11 cellular contexts compared by ENCODE assay signal in the genomic region with DNA sequence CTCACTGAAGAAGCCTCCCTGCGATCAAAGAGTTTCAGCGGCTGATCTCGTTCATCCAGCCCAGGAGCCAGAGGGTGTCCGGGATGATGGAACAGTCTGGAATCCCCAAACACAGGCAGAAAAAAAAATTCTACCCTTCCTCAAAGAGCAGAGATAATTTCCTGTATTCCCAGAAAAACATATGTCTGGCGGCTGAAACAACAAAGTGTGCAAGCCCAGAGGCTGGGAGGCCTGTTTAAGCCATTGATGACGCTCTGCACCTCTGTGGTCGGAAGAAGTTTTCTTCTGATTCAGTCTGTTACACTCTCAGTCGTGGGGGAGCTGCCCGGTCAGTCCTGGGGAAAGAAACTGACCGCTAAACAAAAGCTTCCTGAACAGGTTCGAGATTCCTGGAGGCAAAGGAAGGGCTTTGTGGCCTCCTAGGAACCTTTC. TPM values are rescaled to one million over a fixed set of nuclear protein-coding genes. Genes with fewer than 3 reads are reported as not detected.
DNase-seq lines count a peak whose midpoint lies in the region; ATAC-seq and FAIRE-seq lines count a peak whose summit lies in the region.
"Had no signal": no experiment of that assay in that cellular context is flagged by ENCODE, and none has a peak within 500 bp of the region (broad histone marks: within the 10 kb centered on the region; RNA-seq: fewer than 3 reads in every experiment).

No MANE protein-coding gene starts in this region.

- no peak overlapping the region for H3K4me3 ChIP-seq in adipocyte (ENCODE audit: low read length)

- intact Hi-C loops in activated CD4-positive, alpha-beta T cell treated with anti-CD3 and anti-CD28 coated beads for 36 hours (cut with DNase I, micrococcal nuclease): no loop called here

- no peaks in the 10 kb centered on the region for H3K4me1 ChIP-seq in adipocyte (ENCODE audit: control insufficient read depth, insufficient read depth, low read length)

- H3K9me3 Mint-ChIP-seq in stimulated activated effector memory CD8-positive, alpha-beta T cell treated with anti-CD3 and anti-CD28 coated beads, Interleukin-12 subunit alpha, Interleukin-12 subunit beta, amount 100 ng/mL, for 72 hours: no peaks in the 10 kb centered on the region
- H3K9me3 Mint-ChIP-seq in activated CD4-positive, alpha-beta T cell treated with anti-CD3 and anti-CD28 coated beads for 36 hours (ENCODE audit: low read depth): no peaks in the 10 kb centered on the region
- H3K9me3 Mint-ChIP-seq: activated CD8-positive, alpha-beta T cell treated with anti-CD3 and anti-CD28 coated beads for 36 hours; naive thymus-derived CD8-positive, alpha-beta T cell had no signal

- ATAC-seq in stimulated activated effector memory CD8-positive, alpha-beta T cell treated with anti-CD3 and anti-CD28 coated beads, Interleukin-12 subunit alpha, Interleukin-12 subunit beta, amount 100 ng/mL, for 72 hours: no peak
- no peak for ATAC-seq in activated CD4-positive, alpha-beta T cell treated with anti-CD3 and anti-CD28 coated beads for 36 hours
- ATAC-seq: activated CD8-positive, alpha-beta T cell treated with anti-CD3 and anti-CD28 coated beads for 36 hours; naive thymus-derived CD8-positive, alpha-beta T cell had no signal

- H3K27me3 ChIP-seq in adipocyte (replicated peaks; ENCODE audit: control insufficient read depth, insufficient read depth, low read length): no peaks in the 10 kb centered on the region

- no peak overlapping the region for H3K27ac Mint-ChIP-seq in stimulated activated effector memory CD8-positive, alpha-beta T cell treated with anti-CD3 and anti-CD28 coated beads, Interleukin-12 subunit alpha, Interleukin-12 subunit beta, amount 100 ng/mL, for 72 hours
- H3K27ac Mint-ChIP-seq in activated CD4-positive, alpha-beta T cell treated with anti-CD3 and anti-CD28 coated beads for 36 hours: no peak overlapping the region
- H3K27ac Mint-ChIP-seq: activated CD8-positive, alpha-beta T cell treated with anti-CD3 and anti-CD28 coated beads for 36 hours had no signal

- no peak for FAIRE-seq in RCC 7860 (lab: Jason Lieb, UNC)

- H3K4me3 Mint-ChIP-seq in stimulated activated effector memory CD8-positive, alpha-beta T cell treated with anti-CD3 and anti-CD28 coated beads, Interleukin-12 subunit alpha, Interleukin-12 subunit beta, amount 100 ng/mL, for 72 hours: no peak overlapping the region
- H3K4me3 Mint-ChIP-seq in activated CD4-positive, alpha-beta T cell treated with anti-CD3 and anti-CD28 coated beads for 36 hours: no peak overlapping the region
- H3K4me3 Mint-ChIP-seq: activated CD8-positive, alpha-beta T cell treated with anti-CD3 and anti-CD28 coated beads for 36 hours; naive thymus-derived CD8-positive, alpha-beta T cell had no signal

- peaks cover 18% of the 10 kb centered on the region for H3K4me1 Mint-ChIP-seq in stimulated activated effector memory CD8-positive, alpha-beta T cell treated with anti-CD3 and anti-CD28 coated beads, Interleukin-12 subunit alpha, Interleukin-12 subunit beta, amount 100 ng/mL, for 72 hours
- no peaks in the 10 kb centered on the region for H3K4me1 Mint-ChIP-seq in activated CD4-positive, alpha-beta T cell treated with anti-CD3 and anti-CD28 coated beads for 36 hours

- H3K36me3 ChIP-seq in adipocyte (ENCODE audit: control insufficient read depth, insufficient read depth, low read length, severe bottlenecking): no peaks in the 10 kb centered on the region

- DNase-seq in Daoy (ENCODE audit: low read depth): peak; percentile 93
- peak; percentile 86 for DNase-seq in adipocyte (ENCODE audit: low read depth)
- DNase-seq in glomerular endothelial cell (ENCODE audit: extremely low read depth, low read depth, low spot score): peak; percentile 16
- peak; percentile 45 for DNase-seq in renal cortical epithelial cell (ENCODE audit: low read depth)
- DNase-seq in stimulated activated effector memory CD8-positive, alpha-beta T cell treated with anti-CD3 and anti-CD28 coated beads, Interleukin-12 subunit alpha, Interleukin-12 subunit beta, amount 100 ng/mL, for 72 hours (ENCODE audit: low spot score in 2 of 2): no peak
- no peak for DNase-seq in RCC 7860 (ENCODE audit: low spot score)
- no peak for DNase-seq in NCI-H524 treated with DMSO at 0.1 percent for 48 hours (lab: John Stamatoyannopoulos, UW)
- DNase-seq in activated CD4-positive, alpha-beta T cell treated with anti-CD3 and anti-CD28 coated beads for 36 hours: no peak
- DNase-seq: activated CD8-positive, alpha-beta T cell treated with anti-CD3 and anti-CD28 coated beads for 36 hours; DMS153 had no signal

- no peaks in the 10 kb centered on the region for H3K9me3 ChIP-seq in adipocyte (ENCODE audit: control insufficient read depth, low read length)

- H3K9ac ChIP-seq in adipocyte (ENCODE audit: low read length): no peak overlapping the region

- POLR2A ChIA-PET in activated CD4-positive, alpha-beta T cell treated with anti-CD3 and anti-CD28 coated beads for 36 hours (lab: Charles Lee): no interaction called here

- no peaks in the 10 kb centered on the region for H3K27me3 Mint-ChIP-seq in activated CD4-positive, alpha-beta T cell treated with anti-CD3 and anti-CD28 coated beads for 36 hours
- H3K27me3 Mint-ChIP-seq: activated CD8-positive, alpha-beta T cell treated with anti-CD3 and anti-CD28 coated beads for 36 hours; naive thymus-derived CD8-positive, alpha-beta T cell had no signal

- CTCF ChIA-PET in activated CD4-positive, alpha-beta T cell treated with anti-CD3 and anti-CD28 coated beads for 36 hours (lab: Charles Lee): interaction anchor here (1.3 kb wide), 1 partner anchor 15 kb away, joined by 3 read pairs; no protein-coding TSS in a partner anchor

- no peaks in the 10 kb centered on the region for H3K36me3 Mint-ChIP-seq in stimulated activated effector memory CD8-positive, alpha-beta T cell treated with anti-CD3 and anti-CD28 coated beads, Interleukin-12 subunit alpha, Interleukin-12 subunit beta, amount 100 ng/mL, for 72 hours
- H3K36me3 Mint-ChIP-seq in activated CD4-positive, alpha-beta T cell treated with anti-CD3 and anti-CD28 coated beads for 36 hours (ENCODE audit: low read depth): no peaks in the 10 kb centered on the region
- H3K36me3 Mint-ChIP-seq: naive thymus-derived CD8-positive, alpha-beta T cell had no signal

RNA-seq across cellular contexts. Expression of gene TFEB, which starts 37.0 kb away (rescaled TPM):
- 4.0 and 8.1 TPM in 2 replicates for total RNA-seq in Daoy (2014; rRNA removed; shearing (Covaris generic))
- total RNA-seq in glomerular endothelial cell (3.2 and 4.4 TPM in 2 replicates), renal cortical epithelial cell (5.2 and 14.7 TPM in 2 replicates)
- total RNA-seq in activated CD4-positive, alpha-beta T cell treated with anti-CD3 and anti-CD28 coated beads for 36 hours: 1 to 10 TPM; 8.5 to 9.2 TPM

RNA-seq across cellular contexts. Expression of gene PGC, which starts 48.8 kb away (rescaled TPM):
- not detected in 2 replicates for total RNA-seq in Daoy (2014; rRNA removed; shearing (Covaris generic))
- total RNA-seq in glomerular endothelial cell (not detected in 2 replicates), renal cortical epithelial cell (not detected in 2 replicates)
- total RNA-seq in activated CD4-positive, alpha-beta T cell treated with anti-CD3 and anti-CD28 coated beads for 36 hours: not detected
- total RNA-seq: activated CD8-positive, alpha-beta T cell treated with anti-CD3 and anti-CD28 coated beads for 36 hours; naive thymus-derived CD8-positive, alpha-beta T cell had no signal

Comparison
In these comparisons a context has a peak if more than half of its experiments do, and no peak if none do; other contexts are left out.
1. DNase-seq: peak in Daoy (single experiment), adipocyte (single experiment), glomerular endothelial cell (single experiment) and renal cortical epithelial cell (single experiment); none in stimulated activated effector memory CD8-positive, alpha-beta T cell treated with anti-CD3 and anti-CD28 coated beads, Interleukin-12 subunit alpha, Interleukin-12 subunit beta, amount 100 ng/mL, for 72 hours (0 of 2), RCC 7860 (single experiment), NCI-H524 treated with DMSO at 0.1 percent for 48 hours (single experiment) and activated CD4-positive, alpha-beta T cell treated with anti-CD3 and anti-CD28 coated beads for 36 hours (single experiment).